ENCODE assay signal across 9 cellular contexts in genomic region chr3:168024537-168024941, GRCh38.
DNase-seq lines count a peak whose midpoint lies in the region; ATAC-seq and TF ChIP-seq lines count a peak whose summit lies in the region.
"Had no signal": no experiment of that assay in that cellular context is flagged by ENCODE, and none has a peak within 500 bp of the region (broad histone marks: within the 10 kb centered on the region; RNA-seq: fewer than 3 reads in every experiment).

No MANE protein-coding gene starts in this region.

- POLR2A ChIA-PET in activated CD4-positive, alpha-beta T cell treated with anti-CD3 and anti-CD28 coated beads for 36 hours (lab: Charles Lee) = no interaction called here

- H3K36me3 ChIP-seq in tibial artery = peaks cover 76 to 77% (median 76%) of the 10 kb centered on the region in 3 donors

- no peaks in the 10 kb centered on the region for H3K27me3 ChIP-seq in tibial artery

- TF ChIP-seq CTCF in tibial artery (IDR thresholded peaks at IDR 0.05) = no peak

- H3K27me3 Mint-ChIP-seq in activated CD4-positive, alpha-beta T cell treated with anti-CD3 and anti-CD28 coated beads for 36 hours = peaks cover 4% of the 10 kb centered on the region
- H3K27me3 Mint-ChIP-seq in activated T-cell treated with anti-CD3 and anti-CD28 coated beads, Interleukin-2, amount 50 U/mL, for 72 hours (ENCODE audit: low read depth) = no peaks in the 10 kb centered on the region
- H3K27me3 Mint-ChIP-seq in immature natural killer cell (ENCODE audit: low read depth in 3 of 3) = peaks cover 0 to 2% (median 0%) of the 10 kb centered on the region in 3 donors

- no peaks in the 10 kb centered on the region for H3K4me1 ChIP-seq in tibial artery
- H3K4me1 ChIP-seq: A549 had no signal

- H3K4me1 Mint-ChIP-seq in activated CD4-positive, alpha-beta T cell treated with anti-CD3 and anti-CD28 coated beads for 36 hours = peaks cover 17% of the 10 kb centered on the region
- H3K4me1 Mint-ChIP-seq in activated T-cell treated with anti-CD3 and anti-CD28 coated beads, Interleukin-2, amount 50 U/mL, for 72 hours (ENCODE audit: low read depth) = peaks cover 29% of the 10 kb centered on the region
- peaks cover 13 to 29% of the 10 kb centered on the region in 2 donors for H3K4me1 Mint-ChIP-seq in immature natural killer cell

- H3K9me3 ChIP-seq in tibial artery = no peaks in the 10 kb centered on the region
- H3K9me3 ChIP-seq: A549 had no signal

- DNase-seq in activated CD4-positive, alpha-beta T cell treated with anti-CD3 and anti-CD28 coated beads for 36 hours = peak; percentile 46
- DNase-seq in activated CD4-positive, alpha-beta T cell treated with anti-CD3 and anti-CD28 coated beads for 1 hour = no peak
- DNase-seq in NCI-H1092 (lab: John Stamatoyannopoulos, UW) = peak; percentile 71
- peak; percentile 43 to 46 for DNase-seq in activated T-cell treated with anti-CD3 and anti-CD28 coated beads, Interleukin-2, amount 50 U/mL, for 72 hours
- DNase-seq in immature natural killer cell = peak; percentile 3 to 24 (median 17)
- no peak for DNase-seq in COR-L47 (lab: John Stamatoyannopoulos, UW)
- no peak for DNase-seq in T-helper 9 cell
- no peak for DNase-seq in tibial artery

- CTCF ChIA-PET in activated CD4-positive, alpha-beta T cell treated with anti-CD3 and anti-CD28 coated beads for 36 hours (lab: Charles Lee) = no interaction called here

- no peaks in the 10 kb centered on the region for H3K9me3 Mint-ChIP-seq in activated CD4-positive, alpha-beta T cell treated with anti-CD3 and anti-CD28 coated beads for 36 hours (ENCODE audit: low read depth)
- no peaks in the 10 kb centered on the region for H3K9me3 Mint-ChIP-seq in activated T-cell treated with anti-CD3 and anti-CD28 coated beads, Interleukin-2, amount 50 U/mL, for 72 hours
- no peaks in the 10 kb centered on the region for H3K9me3 Mint-ChIP-seq in immature natural killer cell

- H3K36me3 Mint-ChIP-seq in activated CD4-positive, alpha-beta T cell treated with anti-CD3 and anti-CD28 coated beads for 36 hours (ENCODE audit: low read depth) = no peaks in the 10 kb centered on the region
- H3K36me3 Mint-ChIP-seq in activated T-cell treated with anti-CD3 and anti-CD28 coated beads, Interleukin-2, amount 50 U/mL, for 72 hours (ENCODE audit: insufficient read depth in 2 of 2) = peaks cover 1% of the 10 kb centered on the region in 2 donors
- H3K36me3 Mint-ChIP-seq in immature natural killer cell = peaks cover 50 to 75% (median 65%) of the 10 kb centered on the region in 3 donors

- intact Hi-C loops in activated CD4-positive, alpha-beta T cell treated with anti-CD3 and anti-CD28 coated beads for 36 hours (cut with DNase I, micrococcal nuclease) = no loop called here
- intact Hi-C loops in tibial artery (cut with DNase I; ENCODE audit: low total_unique reads) = no loop called here

- no peak overlapping the region for H3K4me3 ChIP-seq in tibial artery
- H3K4me3 ChIP-seq: A549 had no signal

- H3K27ac Mint-ChIP-seq in activated CD4-positive, alpha-beta T cell treated with anti-CD3 and anti-CD28 coated beads for 36 hours = peak overlapping the region; percentile 78
- peak overlapping the region; percentile 88 for H3K27ac Mint-ChIP-seq in activated T-cell treated with anti-CD3 and anti-CD28 coated beads, Interleukin-2, amount 50 U/mL, for 72 hours
- H3K27ac Mint-ChIP-seq in immature natural killer cell = peak overlapping the region in 4 of 6 donors; percentile 9 to 70 (median 54)

- H3K27ac ChIP-seq in tibial artery = no peak overlapping the region
- H3K27ac ChIP-seq: A549 had no signal

- H3K4me3 Mint-ChIP-seq in activated CD4-positive, alpha-beta T cell treated with anti-CD3 and anti-CD28 coated beads for 36 hours = peak overlapping the region; percentile 5
- peak overlapping the region; percentile 66 to 88 for H3K4me3 Mint-ChIP-seq in activated T-cell treated with anti-CD3 and anti-CD28 coated beads, Interleukin-2, amount 50 U/mL, for 72 hours
- H3K4me3 Mint-ChIP-seq in immature natural killer cell = peak overlapping the region in 4 of 5 donors; percentile 3 to 42 (median 27)

- peak; percentile 95 for ATAC-seq in activated CD4-positive, alpha-beta T cell treated with anti-CD3 and anti-CD28 coated beads for 36 hours
- peak; percentile 94 to 96 for ATAC-seq in activated T-cell treated with anti-CD3 and anti-CD28 coated beads, Interleukin-2, amount 50 U/mL, for 72 hours (replicated peaks in 1 of 2)
- ATAC-seq: A549 had no signal

Comparison
In these comparisons a context has a peak if more than half of its experiments do, and no peak if none do; other contexts are left out.
1. DNase-seq: peak in activated CD4-positive, alpha-beta T cell treated with anti-CD3 and anti-CD28 coated beads for 36 hours (single experiment), NCI-H1092 (single experiment), activated T-cell treated with anti-CD3 and anti-CD28 coated beads, Interleukin-2, amount 50 U/mL, for 72 hours (2 of 2) and immature natural killer cell (3 of 3); none in activated CD4-positive, alpha-beta T cell treated with anti-CD3 and anti-CD28 coated beads for 1 hour (single experiment), COR-L47 (single experiment), T-helper 9 cell (single experiment) and tibial artery (0 of 2).
2. H3K4me3 Mint-ChIP-seq: peak in every context shown above with its lines; median percentile 77 in activated T-cell treated with anti-CD3 and anti-CD28 coated beads, Interleukin-2, amount 50 U/mL, for 72 hours; 27 in immature natural killer cell; 5 in activated CD4-positive, alpha-beta T cell treated with anti-CD3 and anti-CD28 coated beads for 36 hours.
3. Peak in every context shown above with its lines, with median percentiles within 50 percentile points of each other: H3K27ac Mint-ChIP-seq.